ENCODE assay signal across 21 cellular contexts in genomic region chr7:158991824-158992621, GRCh38.
DNase-seq lines count a peak whose midpoint lies in the region; ATAC-seq and TF ChIP-seq lines count a peak whose summit lies in the region.
"Had no signal": no experiment of that assay in that cellular context is flagged by ENCODE, and none has a peak within 500 bp of the region (broad histone marks: within the 10 kb centered on the region; RNA-seq: fewer than 3 reads in every experiment).

No MANE protein-coding gene starts in this region.

- no peak for TF ChIP-seq CTCF in foreskin keratinocyte (conservative IDR thresholded peaks at IDR 0.05)

- peaks cover 33% of the 10 kb centered on the region for H3K27me3 Mint-ChIP-seq in activated naive CD4-positive, alpha-beta T cell treated with anti-CD3 and anti-CD28 coated beads, Interleukin-2, amount 50 U/mL, for 24 hours

- ATAC-seq in foreskin keratinocyte (peak; percentile 12), HG02852 (IDR thresholded peaks at IDR 0.05; ENCODE audit: unreplicated experiment) (no peak), GM18870 (IDR thresholded peaks at IDR 0.05; ENCODE audit: unreplicated experiment) (no peak), right cardiac atrium (no peak)
- ATAC-seq: psoas muscle had no signal

- H3K4me1 Mint-ChIP-seq in activated naive CD4-positive, alpha-beta T cell treated with anti-CD3 and anti-CD28 coated beads, Interleukin-2, amount 50 U/mL, for 24 hours: peaks cover 15% of the 10 kb centered on the region

- intact Hi-C loops in right cardiac atrium (cut with DNase I): no loop called here

- H3K36me3 Mint-ChIP-seq in activated naive CD4-positive, alpha-beta T cell treated with anti-CD3 and anti-CD28 coated beads, Interleukin-2, amount 50 U/mL, for 24 hours: no peaks in the 10 kb centered on the region

- H3K4me1 ChIP-seq in foreskin keratinocyte (no peaks in the 10 kb centered on the region), thymus (ENCODE audit: control insufficient read depth, insufficient read depth, low read length) (no peaks in the 10 kb centered on the region), right cardiac atrium (ENCODE audit: control insufficient read depth, insufficient read depth, low read length) (no peaks in the 10 kb centered on the region)
- H3K4me1 ChIP-seq: psoas muscle, testis had no signal

- H3K4me3 ChIP-seq in thymus (ENCODE audit: low read length): no peak overlapping the region
- no peak overlapping the region for H3K4me3 ChIP-seq in right cardiac atrium (ENCODE audit: low read length)
- H3K4me3 ChIP-seq: psoas muscle, testis had no signal

- peak overlapping the region; percentile 37 for H3K4me3 Mint-ChIP-seq in activated naive CD4-positive, alpha-beta T cell treated with anti-CD3 and anti-CD28 coated beads, Interleukin-2, amount 50 U/mL, for 24 hours
- H3K4me3 Mint-ChIP-seq: HFFc6, neural crest cell had no signal

- H3K36me3 ChIP-seq in thymus (ENCODE audit: control insufficient read depth, insufficient read depth): no peaks in the 10 kb centered on the region

- H3K27me3 ChIP-seq in foreskin keratinocyte: peaks cover 24% of the 10 kb centered on the region
- H3K27me3 ChIP-seq in thymus (ENCODE audit: control insufficient read depth, insufficient read depth): peaks cover 24% of the 10 kb centered on the region
- H3K27me3 ChIP-seq in right cardiac atrium (ENCODE audit: control insufficient read depth, insufficient read depth): no peaks in the 10 kb centered on the region
- H3K27me3 ChIP-seq: testis had no signal

- 53% methylated on average over 21 of the region's 21 CpGs for WGBS in thymus
- WGBS in right cardiac atrium: 53% methylated on average over 21 of the region's 21 CpGs

- H3K27ac Mint-ChIP-seq in activated naive CD4-positive, alpha-beta T cell treated with anti-CD3 and anti-CD28 coated beads, Interleukin-2, amount 50 U/mL, for 24 hours: no peak overlapping the region
- H3K27ac Mint-ChIP-seq: HFFc6 had no signal

- H3K9me3 ChIP-seq in thymus (ENCODE audit: control insufficient read depth): peaks cover 1% of the 10 kb centered on the region
- H3K9me3 ChIP-seq in right cardiac atrium (ENCODE audit: control insufficient read depth, low read length): no peaks in the 10 kb centered on the region
- H3K9me3 ChIP-seq: testis had no signal

- H3K9me3 Mint-ChIP-seq in activated naive CD4-positive, alpha-beta T cell treated with anti-CD3 and anti-CD28 coated beads, Interleukin-2, amount 50 U/mL, for 24 hours: peaks cover 6% of the 10 kb centered on the region

- DNase-seq in activated naive CD4-positive, alpha-beta T cell treated with Interleukin-2 at 50 U/mL for 16 hours: no peak
- peak; percentile 66 for DNase-seq in NCI-H69 (lab: John Stamatoyannopoulos, UW)
- no peak for DNase-seq in foreskin keratinocyte
- DNase-seq in right cardiac atrium: no peak
- DNase-seq: activated CD4-positive, alpha-beta T cell treated with anti-CD3 and anti-CD28 coated beads, Interleukin-2, amount 50 U/mL, for 4 hours; DMS79 treated with DMSO at 0.1 percent for 48 hours; HFFc6; hypothalamus; kidney glomerular epithelial cell; mesendoderm; NCI-H1694 treated with DMSO at 0.1 percent for 48 hours; NCI-H226; NK-92 treated with Interleukin-12 subunit alpha and Interleukin-12 subunit beta, amount 100 ng/mL, for 24 hours; psoas muscle; stimulated activated CD8-positive, alpha-beta memory T cell treated with anti-CD3 and anti-CD28 coated beads, Interleukin-4, amount 100 ng/mL, for 48 hours; testis had no signal

- H3K27ac ChIP-seq in foreskin keratinocyte: no peak overlapping the region
- H3K27ac ChIP-seq in thymus (ENCODE audit: low read depth): peak overlapping the region; percentile 64
- no peak overlapping the region for H3K27ac ChIP-seq in right cardiac atrium (ENCODE audit: low read length)
- H3K27ac ChIP-seq: psoas muscle, testis had no signal
